Comparison of ENCODE assay signal across 8 cellular contexts in genomic region chr2:159285433-159285832, GRCh38.
DNase-seq lines count a peak whose midpoint lies in the region; TF ChIP-seq lines count a peak whose summit lies in the region.

No MANE protein-coding gene starts in this region.

- peak; percentile 7 for DNase-seq in GM06990 (ENCODE audit: extremely low read depth, insufficient read length)
- no peak for DNase-seq in SK-N-MC (ENCODE audit: low read depth, low spot score)
- DNase-seq in fibroblast of mammary gland (ENCODE audit: low read depth), result no peak
- DNase-seq in retinal pigment epithelial cell (ENCODE audit: low read depth), result no peak
- DNase-seq in cerebellar nuclear complex (lab: John Stamatoyannopoulos, UW), result no peak
- no peak for DNase-seq in NCI-H1930 (lab: John Stamatoyannopoulos, UW)
- no peak for DNase-seq in hippocampal formation (lab: John Stamatoyannopoulos, UW)
- DNase-seq in NCI-H2171 treated with DMSO at 0.1 percent for 48 hours (lab: John Stamatoyannopoulos, UW), result no peak

- peak overlapping the region; percentile 85 for H3K9ac ChIP-seq in SK-N-MC (ENCODE audit: insufficient read length)

- H3K36me3 ChIP-seq in GM06990 (ENCODE audit: control insufficient read depth, insufficient read depth, low read length) (no peaks in the 10 kb centered on the region), SK-N-MC (ENCODE audit: insufficient read depth, low read length) (peaks cover 11% of the 10 kb centered on the region)

- TF ChIP-seq CTCF in GM06990 (IDR thresholded peaks at IDR 0.05; ENCODE audit: insufficient read depth, low read length, poor library complexity, severe bottlenecking) (no peak), fibroblast of mammary gland (conservative IDR thresholded peaks at IDR 0.05; ENCODE audit: control insufficient read depth, insufficient read depth, low read depth, low read length) (no peak), retinal pigment epithelial cell (conservative IDR thresholded peaks at IDR 0.05; ENCODE audit: low read depth, low read length) (no peak)

- H3K27me3 ChIP-seq in GM06990 (replicated peaks; ENCODE audit: control insufficient read depth, insufficient read depth, low read length), result no peaks in the 10 kb centered on the region

- H3K4me3 ChIP-seq in GM06990 (replicated peaks; ENCODE audit: low read depth, low read length) (peak overlapping the region; percentile 88; the same call in 1 of the 2 replicates), SK-N-MC (peak overlapping the region; percentile 93), fibroblast of mammary gland (ENCODE audit: control insufficient read depth, low read depth, low read length) (peak overlapping the region; percentile 79), retinal pigment epithelial cell (ENCODE audit: low read length) (peak overlapping the region; percentile 81)

- H3K9me3 ChIP-seq in SK-N-MC (ENCODE audit: low read depth, low read length), result no peaks in the 10 kb centered on the region

- H3K27ac ChIP-seq in SK-N-MC, result no peak overlapping the region
